19 cellular contexts compared by ENCODE assay signal in genomic region chr3:46429671-46430070, GRCh38. TPM values are rescaled to one million over a fixed set of nuclear protein-coding genes. Genes with fewer than 3 reads are reported as not detected.
DNase-seq lines count a peak whose midpoint lies in the region; ATAC-seq and TF ChIP-seq lines count a peak whose summit lies in the region.
"Had no signal": no experiment of that assay in that cellular context is flagged by ENCODE, and none has a peak within 500 bp of the region (broad histone marks: within the 10 kb centered on the region; RNA-seq: fewer than 3 reads in every experiment).

No MANE protein-coding gene starts in this region.

- intact Hi-C loops in left colon (cut with DNase I, micrococcal nuclease): no loop called here
- intact Hi-C loops in ascending aorta (cut with DNase I): no loop called here

- no peak overlapping the region for H3K4me2 ChIP-seq in Karpas-422 (ENCODE audit: low read depth, low read length, poor library complexity, severe bottlenecking)

- H3K9me2 ChIP-seq in Karpas-422 (replicated peaks; ENCODE audit: insufficient read depth, low read length): no peaks in the 10 kb centered on the region

- no peaks in the 10 kb centered on the region for H3K27me3 Mint-ChIP-seq in type B pancreatic cell

- H3K36me3 Mint-ChIP-seq in type B pancreatic cell: no peaks in the 10 kb centered on the region
- H3K36me3 Mint-ChIP-seq: IgD-negative memory B cell had no signal

- DNase-seq in NCI-H748 (lab: John Stamatoyannopoulos, UW; ENCODE audit: unreplicated experiment) (peak; percentile 16), NCI-H748 treated with DMSO at 0.1 percent for 48 hours (lab: John Stamatoyannopoulos, UW) (no peak), epithelial cell of esophagus (ENCODE audit: low read depth) (peak; percentile 90), left colon (peak in 1 of 2 donors; percentile 45), type B pancreatic cell (ENCODE audit: extremely low spot score, unreplicated experiment) (no peak), Karpas-422 (no peak), ascending aorta (ENCODE audit: low spot score in 2 of 2) (no peak)
- DNase-seq: BE2C; CD4-positive, alpha-beta memory T cell; DMS79; NCI-H187; NCI-H69 had no signal

- H3K27ac ChIP-seq in Karpas-422 (ENCODE audit: low read length) (no peak overlapping the region), ascending aorta (no peak overlapping the region)
- H3K27ac ChIP-seq: 22Rv1, HL-60 had no signal

- no peak overlapping the region for H2AFZ ChIP-seq in Karpas-422 (ENCODE audit: low read length)

- H3K4me3 ChIP-seq in epithelial cell of esophagus (ENCODE audit: low read length) (no peak overlapping the region), Karpas-422 (ENCODE audit: low read length) (no peak overlapping the region), ascending aorta (no peak overlapping the region)
- H3K4me3 ChIP-seq: HAP-1 had no signal

- TF ChIP-seq CTCF in epithelial cell of esophagus (IDR thresholded peaks at IDR 0.05; ENCODE audit: insufficient read depth, low read depth, low read length, missing control alignments) (no peak), type B pancreatic cell (conservative IDR thresholded peaks at IDR 0.05) (no peak), ascending aorta (IDR thresholded peaks at IDR 0.05) (no peak)

- peaks cover 9% of the 10 kb centered on the region for H3K9me3 Mint-ChIP-seq in type B pancreatic cell

- no peak overlapping the region for H3K4me3 Mint-ChIP-seq in type B pancreatic cell
- H3K4me3 Mint-ChIP-seq: CD4-positive, alpha-beta memory T cell; IgD-negative memory B cell had no signal

- ATAC-seq in left colon (peak; percentile 90), GM21576 (IDR thresholded peaks at IDR 0.05; ENCODE audit: unreplicated experiment) (no peak)
- ATAC-seq: Right ventricle myocardium inferior had no signal

- H3K9ac ChIP-seq in Karpas-422 (ENCODE audit: low read length): no peak overlapping the region

- H3K27me3 ChIP-seq in Karpas-422 (ENCODE audit: low read length): no peaks in the 10 kb centered on the region
- no peaks in the 10 kb centered on the region for H3K27me3 ChIP-seq in ascending aorta
- H3K27me3 ChIP-seq: BE2C had no signal

- no peaks in the 10 kb centered on the region for H3K36me3 ChIP-seq in Karpas-422 (ENCODE audit: insufficient read depth, low read length)
- H3K36me3 ChIP-seq in ascending aorta: no peaks in the 10 kb centered on the region
- H3K36me3 ChIP-seq: BE2C, HAP-1 had no signal

- peak overlapping the region; percentile 35 for H3K27ac Mint-ChIP-seq in type B pancreatic cell
- H3K27ac Mint-ChIP-seq: CD4-positive, alpha-beta memory T cell; IgD-negative memory B cell had no signal

- H3K4me1 ChIP-seq in Karpas-422 (ENCODE audit: low read length): no peaks in the 10 kb centered on the region
- H3K4me1 ChIP-seq in ascending aorta: no peaks in the 10 kb centered on the region
- H3K4me1 ChIP-seq: BE2C, HAP-1 had no signal

- no peaks in the 10 kb centered on the region for H3K9me3 ChIP-seq in Karpas-422 (ENCODE audit: low read length)
- H3K9me3 ChIP-seq in ascending aorta: no peaks in the 10 kb centered on the region
- H3K9me3 ChIP-seq: BE2C, HAP-1 had no signal

- no peaks in the 10 kb centered on the region for H4K20me1 ChIP-seq in Karpas-422 (ENCODE audit: insufficient read depth, low read depth, low read length)

- H3K79me2 ChIP-seq in Karpas-422 (ENCODE audit: low read length): no peaks in the 10 kb centered on the region

- peaks cover 12% of the 10 kb centered on the region for H3K4me1 Mint-ChIP-seq in type B pancreatic cell (ENCODE audit: unreplicated experiment)

RNA-seq across cellular contexts. Expression of gene CCRL2, which starts 22.6 kb away (rescaled TPM):
- total RNA-seq in left colon (10 to 100 TPM; 18.3 to 19.4 TPM), type B pancreatic cell (ENCODE audit: low replicate concordance) (0.17 and 0.34 TPM in 2 replicates), ascending aorta (not detected)
- 0.14 TPM in 1 of 2 replicates, not detected in the other for total RNA-seq in Karpas-422 (2014; rRNA removed; shearing (Covaris generic); ENCODE audit: low replicate concordance)

RNA-seq across cellular contexts. Expression of gene LTF, which starts 35.0 kb away (rescaled TPM):
- 1 to 10 TPM in 1 of 2 donors, under 1 TPM in 1; 0.53 to 1.0 TPM for total RNA-seq in left colon
- not detected in 2 replicates for total RNA-seq in type B pancreatic cell (ENCODE audit: low replicate concordance)
- total RNA-seq in Karpas-422 (2014; rRNA removed; shearing (Covaris generic); ENCODE audit: low replicate concordance): not detected in 2 replicates
- 1.4 TPM for total RNA-seq in ascending aorta
- total RNA-seq: CD4-positive, alpha-beta memory T cell; G401 had no signal

RNA-seq across cellular contexts. Expression of gene CCR5, which starts 58.9 kb away (rescaled TPM):
- 1 to 10 TPM in 1 of 2 donors, under 1 TPM in 1; 0.55 to 1.8 TPM for total RNA-seq in left colon
- total RNA-seq in type B pancreatic cell (ENCODE audit: low replicate concordance): 0.12 and 0.22 TPM in 2 replicates
- total RNA-seq in Karpas-422 (2014; rRNA removed; shearing (Covaris generic); ENCODE audit: low replicate concordance): not detected in 2 replicates
- not detected for total RNA-seq in ascending aorta

Comparison
In these comparisons a context has a peak if more than half of its experiments do, and no peak if none do; other contexts are left out.
1. DNase-seq: peak in NCI-H748 (single experiment) and epithelial cell of esophagus (single experiment); none in NCI-H748 treated with DMSO at 0.1 percent for 48 hours (single experiment), type B pancreatic cell (single experiment), Karpas-422 (single experiment) and ascending aorta (0 of 2).
2. RNA of gene CCRL2, which starts 22.6 kb away (total RNA-seq): 18.3 to 19.4 TPM in left colon; 0.17 to 0.34 TPM in type B pancreatic cell, 0.14 TPM in Karpas-422 and not detected in ascending aorta (single experiment); every median in the first group is over 10 times any median in the second.